ENCODE assay signal across 1 cellular context in genomic region chrX:150869450-150869849, GRCh38.
TF ChIP-seq lines count a peak whose summit lies in the region.

No MANE protein-coding gene starts in this region.

TF ChIP-seq in GM12878, 131 proteins besides CTCF, POLR2A, EP300 and RAD21 (continued from another document):
- no peak for TF ChIP-seq ZBTB40 (IDR thresholded peaks at IDR 0.05; ENCODE audit: borderline replicate concordance)
- TF ChIP-seq NR2F1 (conservative IDR thresholded peaks at IDR 0.05) = no peak
- TF ChIP-seq ZNF274 (IDR thresholded peaks at IDR 0.05; ENCODE audit: insufficient read depth, insufficient read length) = no peak
- TF ChIP-seq SREBF2 (IDR thresholded peaks at IDR 0.05; ENCODE audit: low read length) = no peak
- TF ChIP-seq POLR2AphosphoS2 (IDR thresholded peaks at IDR 0.05; ENCODE audit: low read depth, low read length) = no peak
- TF ChIP-seq RFX5 (IDR thresholded peaks at IDR 0.05; ENCODE audit: low read depth, low read length) = peak; percentile 90
- no peak for TF ChIP-seq E2F8 (IDR thresholded peaks at IDR 0.05; ENCODE audit: low read depth, partially characterized antibody)
- TF ChIP-seq CHD2 (IDR thresholded peaks at IDR 0.05; ENCODE audit: borderline replicate concordance, low read depth, low read length) = no peak
- peak; percentile 85 for TF ChIP-seq CREB1 (IDR thresholded peaks at IDR 0.05; ENCODE audit: low read depth)
TF ChIP-seq in GM12878: peak in this region for 3.
